Comparison of ENCODE assay signal across 13 cellular contexts in genomic region chr20:24379116-24379927, GRCh38.
DNase-seq lines count a peak whose midpoint lies in the region; ATAC-seq and TF ChIP-seq lines count a peak whose summit lies in the region.
"Had no signal": no experiment of that assay in that cellular context is flagged by ENCODE, and none has a peak within 500 bp of the region (broad histone marks: within the 10 kb centered on the region; RNA-seq: fewer than 3 reads in every experiment).

No MANE protein-coding gene starts in this region.

- POLR2A ChIA-PET in activated CD4-positive, alpha-beta memory T cell treated with anti-CD3 and anti-CD28 coated beads for 36 hours (lab: Charles Lee), result no interaction called here

- H3K9me3 Mint-ChIP-seq in activated CD4-positive, alpha-beta memory T cell treated with anti-CD3 and anti-CD28 coated beads for 36 hours, result no peaks in the 10 kb centered on the region
- H3K9me3 Mint-ChIP-seq: activated T-cell treated with anti-CD3 and anti-CD28 coated beads, Interleukin-2, amount 50 U/mL, for 72 hours had no signal

- peaks cover 24% of the 10 kb centered on the region for H3K4me1 ChIP-seq in SJSA1 (replicated peaks)
- peaks cover 0 to 8% (median 0%) of the 10 kb centered on the region in 3 donors for H3K4me1 ChIP-seq in gastroesophageal sphincter

- intact Hi-C loops in activated CD4-positive, alpha-beta memory T cell treated with anti-CD3 and anti-CD28 coated beads for 36 hours (cut with micrococcal nuclease), result no loop called here

- peak; percentile 3 for DNase-seq in GM04503 (ENCODE audit: low read depth)
- peak; percentile 50 to 59 for DNase-seq in SJSA1 (ENCODE audit: low read depth in 1 of 2, low spot score in 2 of 2)
- peak; percentile 11 for DNase-seq in renal cortical epithelial cell (ENCODE audit: low read depth)
- DNase-seq in activated CD4-positive, alpha-beta T cell treated with anti-CD3 and anti-CD28 coated beads, Interleukin-2, amount 50 U/mL, for 48 hours, result no peak
- no peak for DNase-seq in germinal center (ENCODE audit: low spot score)
- no peak for DNase-seq in activated CD4-positive, alpha-beta memory T cell treated with anti-CD3 and anti-CD28 coated beads for 36 hours
- no peak for DNase-seq in RKO (ENCODE audit: low spot score)
- DNase-seq: activated T-cell treated with anti-CD3 and anti-CD28 coated beads, Interleukin-2, amount 50 U/mL, for 72 hours; MM.1S; T-helper 9 cell had no signal

- no peak for TF ChIP-seq EP300 in gastroesophageal sphincter (IDR thresholded peaks at IDR 0.05)

- H3K4me1 Mint-ChIP-seq in activated CD4-positive, alpha-beta memory T cell treated with anti-CD3 and anti-CD28 coated beads for 36 hours (ENCODE audit: low read depth), result no peaks in the 10 kb centered on the region

- TF ChIP-seq CTCF in gastroesophageal sphincter (IDR thresholded peaks at IDR 0.05), result no peak

- CTCF ChIA-PET in activated CD4-positive, alpha-beta memory T cell treated with anti-CD3 and anti-CD28 coated beads for 36 hours (lab: Charles Lee), result no interaction called here

- peak overlapping the region; percentile 17 for H3K27ac ChIP-seq in SJSA1
- no peak overlapping the region for H3K27ac ChIP-seq in gastroesophageal sphincter
- H3K27ac ChIP-seq: tibial nerve had no signal

- H3K4me3 Mint-ChIP-seq in activated CD4-positive, alpha-beta memory T cell treated with anti-CD3 and anti-CD28 coated beads for 36 hours, result no peak overlapping the region
- H3K4me3 Mint-ChIP-seq: activated T-cell treated with anti-CD3 and anti-CD28 coated beads, Interleukin-2, amount 50 U/mL, for 72 hours had no signal

- no peaks in the 10 kb centered on the region for H3K36me3 ChIP-seq in SJSA1
- no peaks in the 10 kb centered on the region for H3K36me3 ChIP-seq in gastroesophageal sphincter
- H3K36me3 ChIP-seq: tibial nerve had no signal

- peak; percentile 51 for ATAC-seq in gastroesophageal sphincter
- ATAC-seq: activated T-cell treated with anti-CD3 and anti-CD28 coated beads, Interleukin-2, amount 50 U/mL, for 72 hours had no signal

- TF ChIP-seq POLR2A in gastroesophageal sphincter (IDR thresholded peaks at IDR 0.05), result no peak

- no peaks in the 10 kb centered on the region for H3K27me3 Mint-ChIP-seq in activated CD4-positive, alpha-beta memory T cell treated with anti-CD3 and anti-CD28 coated beads for 36 hours

- H3K4me3 ChIP-seq in SJSA1, result no peak overlapping the region
- H3K4me3 ChIP-seq in gastroesophageal sphincter, result no peak overlapping the region
- H3K4me3 ChIP-seq: tibial nerve had no signal

- 9 to 24% methylated on average over 5 to 7 of the region's 7 CpGs for WGBS in gastroesophageal sphincter (ENCODE audit: low coverage in 1 of 2), 2 donors

- H3K27me3 ChIP-seq in SJSA1 (replicated peaks) (no peaks in the 10 kb centered on the region), gastroesophageal sphincter (peaks cover 8% of the 10 kb centered on the region)
- H3K27me3 ChIP-seq: tibial nerve had no signal

- no peak overlapping the region for H3K27ac Mint-ChIP-seq in activated CD4-positive, alpha-beta memory T cell treated with anti-CD3 and anti-CD28 coated beads for 36 hours
- H3K27ac Mint-ChIP-seq: activated T-cell treated with anti-CD3 and anti-CD28 coated beads, Interleukin-2, amount 50 U/mL, for 72 hours; progenitor cell of endocrine pancreas had no signal

- H3K36me3 Mint-ChIP-seq in activated CD4-positive, alpha-beta memory T cell treated with anti-CD3 and anti-CD28 coated beads for 36 hours, result no peaks in the 10 kb centered on the region

- H3K9me3 ChIP-seq in SJSA1 (replicated peaks) (no peaks in the 10 kb centered on the region), gastroesophageal sphincter (no peaks in the 10 kb centered on the region)
- H3K9me3 ChIP-seq: tibial nerve had no signal

Comparison
In these comparisons a context has a peak if more than half of its experiments do, and no peak if none do; other contexts are left out.
1. DNase-seq: peak in GM04503 (single experiment), SJSA1 (2 of 2) and renal cortical epithelial cell (single experiment); none in activated CD4-positive, alpha-beta T cell treated with anti-CD3 and anti-CD28 coated beads, Interleukin-2, amount 50 U/mL, for 48 hours (0 of 2), germinal center (single experiment), activated CD4-positive, alpha-beta memory T cell treated with anti-CD3 and anti-CD28 coated beads for 36 hours (single experiment) and RKO (single experiment).